In genomic region chr7:130721486-130722277, GRCh38 we compare ENCODE assay signal across 7 cellular contexts.
A peak's percentile ranks its signal among the peaks of the same experiment; 100 is the strongest.
DNase-seq lines count a peak whose midpoint lies in the region; ATAC-seq and TF ChIP-seq lines count a peak whose summit lies in the region.

No MANE protein-coding gene starts in this region.

- no peaks in the 10 kb centered on the region for H3K4me1 Mint-ChIP-seq in T-helper 2 cell treated with Interferon-gamma antibody and Interleukin-4, amounts not matched to agents 5 μg/mL and 100 μg/mL, for 36 hours (ENCODE audit: low read depth)
- H3K4me1 Mint-ChIP-seq in nephron progenitor cell: peaks cover 7% of the 10 kb centered on the region

- ATAC-seq in HG02623 (IDR thresholded peaks at IDR 0.05; ENCODE audit: unreplicated experiment): no peak

- H3K9me3 Mint-ChIP-seq in T-helper 2 cell treated with Interferon-gamma antibody and Interleukin-4, amounts not matched to agents 5 μg/mL and 100 μg/mL, for 36 hours: no peaks in the 10 kb centered on the region
- no peaks in the 10 kb centered on the region for H3K9me3 Mint-ChIP-seq in nephron progenitor cell

- DNase-seq in ELF-1 (ENCODE audit: low read depth, low spot score) (peak; percentile 76), fibroblast of peridontal ligament (ENCODE audit: extremely low read depth) (peak; percentile 71), nephron progenitor cell (peak; percentile 73), T-helper 1 cell (no peak)
- DNase-seq in T-helper 2 cell treated with Interferon-gamma antibody and Interleukin-4, amounts not matched to agents 5 μg/mL and 100 μg/mL, for 36 hours (ENCODE audit: low spot score): peak; percentile 16

- TF ChIP-seq CTCF in LNCAP (IDR thresholded peaks at IDR 0.05) (peak; percentile 70), nephron progenitor cell (IDR thresholded peaks at IDR 0.05) (peak; percentile 62)

- peaks cover 19% of the 10 kb centered on the region for H3K27me3 Mint-ChIP-seq in T-helper 2 cell treated with Interferon-gamma antibody and Interleukin-4, amounts not matched to agents 5 μg/mL and 100 μg/mL, for 36 hours (ENCODE audit: low read depth)
- peaks cover 13% of the 10 kb centered on the region for H3K27me3 Mint-ChIP-seq in nephron progenitor cell (ENCODE audit: low read depth, poor library complexity)

- H3K27ac Mint-ChIP-seq in T-helper 2 cell treated with Interferon-gamma antibody and Interleukin-4, amounts not matched to agents 5 μg/mL and 100 μg/mL, for 36 hours: no peak overlapping the region
- no peak overlapping the region for H3K27ac Mint-ChIP-seq in nephron progenitor cell

- H3K36me3 Mint-ChIP-seq in T-helper 2 cell treated with Interferon-gamma antibody and Interleukin-4, amounts not matched to agents 5 μg/mL and 100 μg/mL, for 36 hours (ENCODE audit: low read depth): no peaks in the 10 kb centered on the region
- no peaks in the 10 kb centered on the region for H3K36me3 Mint-ChIP-seq in nephron progenitor cell (ENCODE audit: low read depth)

- no peak overlapping the region for H3K4me3 Mint-ChIP-seq in T-helper 2 cell treated with Interferon-gamma antibody and Interleukin-4, amounts not matched to agents 5 μg/mL and 100 μg/mL, for 36 hours
- H3K4me3 Mint-ChIP-seq in nephron progenitor cell: no peak overlapping the region

Comparison
In these comparisons a context has a peak if more than half of its experiments do, and no peak if none do; other contexts are left out.
1. DNase-seq: peak in ELF-1 (single experiment), T-helper 2 cell treated with Interferon-gamma antibody and Interleukin-4, amounts not matched to agents 5 μg/mL and 100 μg/mL, for 36 hours (single experiment), fibroblast of peridontal ligament (single experiment) and nephron progenitor cell (single experiment); none in T-helper 1 cell (0 of 5).